35 cellular contexts compared by ENCODE assay signal in genomic region chr4:74742191-74742590, GRCh38. TPM values are rescaled to one million over a fixed set of nuclear protein-coding genes. Genes with fewer than 3 reads are reported as not detected.
"Had no signal": no experiment of that assay in that cellular context is flagged by ENCODE, and none has a peak within 500 bp of the region (broad histone marks: within the 10 kb centered on the region; RNA-seq: fewer than 3 reads in every experiment).

No MANE protein-coding gene starts in this region.

- H3K4me3 ChIP-seq: body of pancreas, breast epithelium had no signal

- H3K27me3 ChIP-seq: body of pancreas, brain microvascular endothelial cell, breast epithelium had no signal

- H3K9me3 ChIP-seq: body of pancreas, breast epithelium had no signal

- H3K27ac ChIP-seq: body of pancreas, brain microvascular endothelial cell, breast epithelium, WERI-Rb-1 had no signal

- ATAC-seq: activated CD4-positive, alpha-beta T cell treated with anti-CD3 and anti-CD28 coated beads for 36 hours; activated CD4-positive, CD25-positive, alpha-beta regulatory T cell treated with anti-CD3 and anti-CD28 coated beads, Interleukin-2, amount 50 U/mL, for 24 hours; activated CD8-positive, alpha-beta T cell treated with anti-CD3 and anti-CD28 coated beads for 36 hours; activated naive CD4-positive, alpha-beta T cell treated with anti-CD3 and anti-CD28 coated beads, Interleukin-2, amount 50 U/mL, for 72 hours; activated T-cell treated with anti-CD3 and anti-CD28 coated beads, Interleukin-2, amount 50 U/mL, for 4 hours; activated T-cell treated with anti-CD3 and anti-CD28 coated beads, Interleukin-2, amount 50 U/mL, for 72 hours; activated T-helper 17 cell treated with anti-CD3 and anti-CD28 coated beads, Interleukin-2, amount 50 U/mL, for 72 hours; body of pancreas; WTC11 had no signal

- DNase-seq: activated CD4-positive, alpha-beta memory T cell treated with anti-CD3 and anti-CD28 coated beads for 36 hours; activated CD4-positive, alpha-beta T cell treated with anti-CD3 and anti-CD28 coated beads for 1 hour; activated CD4-positive, alpha-beta T cell treated with anti-CD3 and anti-CD28 coated beads for 36 hours; activated CD4-positive, alpha-beta T cell treated with anti-CD3 and anti-CD28 coated beads, Interleukin-2, amount 10 ng/mL, durations not matched to agents 24 days and 14 days; activated CD4-positive, alpha-beta T cell treated with anti-CD3 and anti-CD28 coated beads, Interleukin-2, amount 50 U/mL, for 1 hour; activated CD4-positive, alpha-beta T cell treated with anti-CD3 and anti-CD28 coated beads, Interleukin-2, amount 50 U/mL, for 4 hours; activated CD4-positive, CD25-positive, alpha-beta regulatory T cell; activated CD8-positive, alpha-beta memory T cell treated with anti-CD3 and anti-CD28 coated beads, Interleukin-2, amount 50 U/mL, for 4 hours; activated CD8-positive, alpha-beta T cell treated with anti-CD3 and anti-CD28 coated beads for 36 hours; activated effector memory CD4-positive, alpha-beta T cell treated with anti-CD3 and anti-CD28 coated beads, Interleukin-2, amount 50 U/mL, for 16 hours; activated gamma-delta T cell treated with Interleukin-2 at 50 U/mL for 16 hours; activated naive CD4-positive, alpha-beta T cell; activated naive CD4-positive, alpha-beta T cell treated with anti-CD3 and anti-CD28 coated beads for 36 hours; activated naive CD4-positive, alpha-beta T cell treated with anti-CD3 and anti-CD28 coated beads, Interleukin-2, amount 50 U/mL, for 16 hours; activated naive CD8-positive, alpha-beta T cell treated with anti-CD3 and anti-CD28 coated beads for 36 hours; activated T-cell treated with anti-CD3 and anti-CD28 coated beads for 4 hours; activated T-cell treated with anti-CD3 and anti-CD28 coated beads, Interleukin-2, amount 50 U/mL, for 1 hour; activated T-cell treated with anti-CD3 and anti-CD28 coated beads, Interleukin-2, amount 50 U/mL, for 4 hours; activated T-cell treated with anti-CD3 and anti-CD28 coated beads, Interleukin-2, amount 50 U/mL, for 72 hours; amniotic stem cell; aorta; body of pancreas; brain microvascular endothelial cell; central memory CD4-positive, alpha-beta T cell; T-helper 1 cell; T-helper 2 cell; T-helper 9 cell; WERI-Rb-1 had no signal

- H3K36me3 ChIP-seq: brain microvascular endothelial cell, breast epithelium, WERI-Rb-1 had no signal

- H3K4me1 ChIP-seq: body of pancreas, breast epithelium had no signal

RNA-seq across cellular contexts. Expression of gene BTC, which starts 52.1 kb away (rescaled TPM):
- total RNA-seq: activated CD4-positive, alpha-beta memory T cell treated with anti-CD3 and anti-CD28 coated beads for 36 hours; activated CD4-positive, alpha-beta T cell treated with anti-CD3 and anti-CD28 coated beads for 36 hours; activated CD4-positive, alpha-beta T cell treated with anti-CD3 and anti-CD28 coated beads, Interleukin-2, amount 10 ng/mL, durations not matched to agents 24 days and 14 days; activated CD8-positive, alpha-beta memory T cell treated with anti-CD3 and anti-CD28 coated beads for 36 hours; activated CD8-positive, alpha-beta T cell treated with anti-CD3 and anti-CD28 coated beads for 36 hours; activated naive CD4-positive, alpha-beta T cell treated with anti-CD3 and anti-CD28 coated beads for 36 hours; activated naive CD4-positive, alpha-beta T cell treated with anti-CD3 and anti-CD28 coated beads, Interleukin-2, amount 50 U/mL, for 72 hours; activated naive CD8-positive, alpha-beta T cell treated with anti-CD3 and anti-CD28 coated beads for 36 hours; activated T-cell treated with anti-CD3 and anti-CD28 coated beads, Interleukin-2, amount 50 U/mL, for 4 hours; activated T-cell treated with anti-CD3 and anti-CD28 coated beads, Interleukin-2, amount 50 U/mL, for 72 hours; activated T-helper 1 cell treated with anti-CD3 and anti-CD28 coated beads, Interleukin-12 subunit alpha, Interleukin-12 subunit beta, Interleukin-2, Interleukin-4 antibody, amounts not matched to agents 30 ng/mL and 10 ng/mL and 1 ng/mL, durations not matched to agents 14 hours and 24 hours and 36 hours; activated T-helper 17 cell treated with anti-CD3 and anti-CD28 coated beads, Interleukin-2, amount 50 U/mL, for 72 hours had no signal
